8 cellular contexts compared by ENCODE assay signal in genomic region chr1:183636334-183636682, GRCh38. TPM values are rescaled to one million over a fixed set of nuclear protein-coding genes. Genes with fewer than 3 reads are reported as not detected.
DNase-seq lines count a peak whose midpoint lies in the region; ATAC-seq and TF ChIP-seq lines count a peak whose summit lies in the region.

No MANE protein-coding gene starts in this region.

- no peak for TF ChIP-seq CTCF in CD8-positive, alpha-beta T cell (IDR thresholded peaks at IDR 0.05)
- TF ChIP-seq CTCF in LNCaP clone FGC (IDR thresholded peaks at IDR 0.05; ENCODE audit: control insufficient read depth, extremely low read depth, insufficient read depth) (no peak), neutrophil (IDR thresholded peaks at IDR 0.05) (no peak)

- H3K27ac Mint-ChIP-seq in CD8-positive, alpha-beta T cell: peak overlapping the region; percentile 99
- peak overlapping the region; percentile 94 to 95 for H3K27ac Mint-ChIP-seq in effector memory CD8-positive, alpha-beta T cell

- no peak for DNase-seq in CD8-positive, alpha-beta T cell
- DNase-seq in LNCaP clone FGC (ENCODE audit: low read depth) (no peak), HUDEP-2 (lab: John Stamatoyannopoulos, UW; ENCODE audit: unreplicated experiment in 76 of 76) (no peak)
- peak in 1 of 3 experiments; percentile 8 for DNase-seq in effector memory CD8-positive, alpha-beta T cell

- H3K9me3 Mint-ChIP-seq in CD8-positive, alpha-beta T cell: no peaks in the 10 kb centered on the region
- H3K9me3 Mint-ChIP-seq in effector memory CD8-positive, alpha-beta T cell: no peaks in the 10 kb centered on the region

- no peaks in the 10 kb centered on the region for H3K27me3 Mint-ChIP-seq in CD8-positive, alpha-beta T cell (ENCODE audit: low read depth)
- H3K27me3 Mint-ChIP-seq in effector memory CD8-positive, alpha-beta T cell: no peaks in the 10 kb centered on the region

- POLR2A ChIA-PET in CD8-positive, alpha-beta T cell (lab: Charles Lee): interaction anchor here (0.8 to 3.9 kb wide), 3 partner anchors 18 to 170 kb away, joined by 3 to 14 read pairs (median 3); partner anchors contain the start of gene SMG7

- H3K4me3 ChIP-seq in CD8-positive, alpha-beta T cell (ENCODE audit: low read depth, low read length): peak overlapping the region; percentile 82
- H3K4me3 ChIP-seq in LNCaP clone FGC (ENCODE audit: low read depth, low read length) (peak overlapping the region; percentile 92), neutrophil (ENCODE audit: low read depth in 1 of 2, low read length in 1 of 2) (peak overlapping the region; percentile 71 to 77)

- intact Hi-C loops in CD8-positive, alpha-beta T cell (cut with DNase I, micrococcal nuclease): loop anchor here (1.0 to 10.0 kb wide), 8 partner anchors 280 to 1609 kb away; partner anchors contain the start of genes RNF2 (in 2 of the 2), SWT1 (in 2 of the 2), TRMT1L (in 2 of the 2) and C1orf21 (in 1 of the 2)

- H3K4me1 Mint-ChIP-seq in CD8-positive, alpha-beta T cell (ENCODE audit: low read depth): peaks cover 44% of the 10 kb centered on the region
- peaks cover 28 to 33% of the 10 kb centered on the region in 2 donors for H3K4me1 Mint-ChIP-seq in effector memory CD8-positive, alpha-beta T cell (ENCODE audit: low read depth in 2 of 2)

- peaks cover 13% of the 10 kb centered on the region for H3K36me3 Mint-ChIP-seq in CD8-positive, alpha-beta T cell
- H3K36me3 Mint-ChIP-seq in effector memory CD8-positive, alpha-beta T cell (ENCODE audit: insufficient read depth): peaks cover 25% of the 10 kb centered on the region

- H3K27me3 ChIP-seq in CD8-positive, alpha-beta T cell (ENCODE audit: insufficient read depth, low read length): no peaks in the 10 kb centered on the region
- peaks cover 2% of the 10 kb centered on the region for H3K27me3 ChIP-seq in neutrophil

- H3K4me1 ChIP-seq in CD8-positive, alpha-beta T cell (ENCODE audit: insufficient read depth, low read length): peaks cover 26% of the 10 kb centered on the region
- H3K4me1 ChIP-seq in neutrophil (ENCODE audit: control insufficient read depth in 1 of 2, insufficient read depth in 1 of 2, low read depth in 1 of 2, low read length in 1 of 2): peaks cover 40 to 48% of the 10 kb centered on the region in 2 experiments

- H3K27ac ChIP-seq in CD8-positive, alpha-beta T cell (ENCODE audit: low read depth, low read length): peak overlapping the region; percentile 61
- peak overlapping the region; percentile 98 for H3K27ac ChIP-seq in neutrophil

- H3K36me3 ChIP-seq in CD8-positive, alpha-beta T cell (ENCODE audit: insufficient read depth, low read length): no peaks in the 10 kb centered on the region
- H3K36me3 ChIP-seq in neutrophil: peaks cover 17% of the 10 kb centered on the region

- H3K9me3 ChIP-seq in CD8-positive, alpha-beta T cell (ENCODE audit: low read length): no peaks in the 10 kb centered on the region
- H3K9me3 ChIP-seq in neutrophil: no peaks in the 10 kb centered on the region

- CTCF ChIA-PET in CD8-positive, alpha-beta T cell (lab: Charles Lee): interaction anchor here (1.0 kb wide), 2 partner anchors 8 to 19 kb away, joined by 3 to 5 read pairs; no protein-coding TSS in a partner anchor

- H3K4me3 Mint-ChIP-seq in CD8-positive, alpha-beta T cell: peak overlapping the region; percentile 100
- peak overlapping the region; percentile 97 for H3K4me3 Mint-ChIP-seq in effector memory CD8-positive, alpha-beta T cell

- no peak for ATAC-seq in CD8-positive, alpha-beta T cell
- no peak for ATAC-seq in effector memory CD8-positive, alpha-beta T cell (replicated peaks)
- ATAC-seq in HG03565 (IDR thresholded peaks at IDR 0.05; ENCODE audit: unreplicated experiment) (no peak), GM19467 (IDR thresholded peaks at IDR 0.05; ENCODE audit: unreplicated experiment) (no peak), HG03280 (IDR thresholded peaks at IDR 0.05; ENCODE audit: unreplicated experiment) (no peak)

RNA-seq across cellular contexts. Expression of gene ARPC5, which starts 0.7 kb away (rescaled TPM):
- total RNA-seq in CD8-positive, alpha-beta T cell: 10 to 100 TPM; 14.2 to 17.1 TPM

RNA-seq across cellular contexts. Expression of gene APOBEC4, which starts 16.8 kb away (rescaled TPM):
- total RNA-seq in CD8-positive, alpha-beta T cell: not detected

RNA-seq across cellular contexts. Expression of gene NCF2, which starts 46.0 kb away (rescaled TPM):
- total RNA-seq in CD8-positive, alpha-beta T cell: 1 to 10 TPM; 1.3 to 1.4 TPM
